1 cellular context compared by ENCODE assay signal in the genomic region with DNA sequence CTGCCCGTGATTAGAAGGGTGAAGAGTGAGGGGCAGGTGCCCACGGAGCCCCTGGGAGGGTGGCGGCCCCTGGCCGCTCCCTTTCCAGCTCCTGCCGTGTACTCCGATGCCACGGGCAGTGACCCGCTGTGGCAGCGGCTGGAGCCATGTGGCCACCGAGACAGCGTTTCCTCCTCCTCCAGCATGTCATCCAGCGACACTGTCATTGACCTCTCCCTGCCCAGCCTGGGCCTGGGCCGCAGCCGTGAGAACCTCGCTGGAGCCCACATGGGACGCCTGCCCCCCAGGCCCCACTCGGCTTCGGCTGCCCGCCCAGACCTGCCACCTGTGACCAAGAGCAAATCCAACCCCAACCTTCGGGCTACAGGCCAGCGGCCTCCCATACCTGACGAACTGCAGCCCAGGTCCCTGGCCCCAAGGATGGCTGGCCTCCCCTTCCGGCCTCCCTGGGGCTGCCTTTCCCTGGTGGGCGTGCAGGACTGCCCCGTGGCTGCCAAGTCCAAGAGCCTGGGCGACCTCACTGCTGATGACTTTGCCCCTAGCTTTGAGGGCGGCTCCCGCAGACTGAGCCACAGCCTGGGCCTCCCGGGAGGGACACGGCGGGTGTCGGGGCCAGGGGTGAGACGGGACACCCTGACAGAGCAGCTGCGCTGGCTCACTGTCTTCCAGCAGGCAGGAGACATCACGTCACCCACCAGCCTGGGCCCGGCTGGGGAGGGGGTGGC.
TF ChIP-seq lines count a peak whose summit lies in the region.

No MANE protein-coding gene starts in this region.

TF ChIP-seq in HepG2, 621 proteins besides CTCF, POLR2A, EP300 and RAD21 (continued from another document):
- TF ChIP-seq IKZF5 (CRISPR knock-in tag; IDR thresholded peaks at IDR 0.05): no peak
- TF ChIP-seq RCOR2 (CRISPR knock-in tag; IDR thresholded peaks at IDR 0.05): no peak
- TF ChIP-seq ZBTB7B (CRISPR knock-in tag; IDR thresholded peaks at IDR 0.05): no peak
- TF ChIP-seq IRF1 (CRISPR knock-in tag; IDR thresholded peaks at IDR 0.05; ENCODE audit: low read depth): no peak
- no peak for TF ChIP-seq RBAK (CRISPR knock-in tag; IDR thresholded peaks at IDR 0.05)
TF ChIP-seq in HepG2: peak in this region for 8.
